Comparison of ENCODE assay signal across 17 cellular contexts in the genomic region with DNA sequence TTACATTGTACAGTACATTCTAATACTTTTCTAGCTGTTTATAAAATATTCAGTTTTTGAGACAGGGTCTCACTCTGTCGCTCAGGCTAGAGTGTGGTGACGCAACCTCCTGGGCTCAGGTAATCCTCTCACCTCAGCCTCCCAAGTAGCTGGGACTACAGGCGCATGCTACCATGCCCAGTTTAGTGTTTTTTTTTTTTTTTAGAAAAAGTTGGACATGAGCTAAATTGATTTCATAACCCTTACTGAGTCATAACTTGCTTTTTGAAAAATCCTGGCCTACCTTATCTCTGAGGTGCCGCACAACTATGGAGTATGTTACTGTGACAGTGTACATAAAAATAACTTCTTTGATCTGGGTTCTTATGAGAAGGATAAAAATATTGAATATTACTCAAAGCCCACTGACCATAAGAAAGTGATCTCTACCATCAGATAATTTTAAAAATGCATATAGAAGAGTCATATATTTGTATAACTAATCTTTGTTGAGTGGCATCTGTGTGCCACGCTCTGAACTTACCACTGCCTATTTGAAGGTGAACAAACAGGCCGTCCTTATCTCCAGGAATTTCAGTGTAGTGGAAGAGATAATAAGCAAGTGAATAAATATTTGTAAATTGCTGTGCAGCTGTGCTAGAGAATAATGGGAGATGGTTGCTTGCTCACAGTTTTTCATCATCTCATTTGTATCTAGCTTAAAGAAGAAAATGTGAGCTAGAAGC.
DNase-seq lines count a peak whose midpoint lies in the region; ATAC-seq, FAIRE-seq and TF ChIP-seq lines count a peak whose summit lies in the region.
"Had no signal": no experiment of that assay in that cellular context is flagged by ENCODE, and none has a peak within 500 bp of the region (broad histone marks: within the 10 kb centered on the region; RNA-seq: fewer than 3 reads in every experiment).

No MANE protein-coding gene starts in this region.

- 57% methylated on average over 6 of the region's 6 CpGs for WGBS in A549 (ENCODE audit: missing lambda C conversion rate)
- WGBS in pancreas, 2 donors, result 48 to 49% methylated on average over 6 of the region's 6 CpGs
- 64 to 95% methylated on average over 6 of the region's 6 CpGs for WGBS in gastroesophageal sphincter (ENCODE audit: low coverage in 1 of 2), 2 donors

- TF ChIP-seq EP300 in A549 (IDR thresholded peaks at IDR 0.05) (peak in 1 of 2 experiments; percentile 26; a peak in 1 of 5 replicates), gastroesophageal sphincter (IDR thresholded peaks at IDR 0.05) (no peak)

- peak; percentile 13 to 48 for DNase-seq in A549 (ENCODE audit: low read depth in 1 of 2, low spot score in 1 of 2)
- DNase-seq in fibroblast of pulmonary artery (ENCODE audit: low read depth), result peak; percentile 42
- DNase-seq in pancreas, result peak in 1 of 6 donors; percentile 14
- no peak for DNase-seq in G401 (ENCODE audit: low spot score)
- DNase-seq in NOMO-1 treated with dmso at 0.1 percent for 144 hours (lab: John Stamatoyannopoulos, UW; ENCODE audit: unreplicated experiment), result no peak
- DNase-seq: DMS153; NCI-H187; NCI-H446 treated with DMSO at 0.1 percent for 48 hours; NK-92 treated with Interleukin-12 subunit alpha and Interleukin-12 subunit beta, amount 100 ng/mL, for 24 hours; RPMI8226; SIG-M5 had no signal

- peak; percentile 84 to 86 for ATAC-seq in A549
- peak; percentile 92 to 96 (median 94) for ATAC-seq in pancreas
- ATAC-seq in gastroesophageal sphincter, result no peak

- H3K36me3 ChIP-seq in pancreas (no peaks in the 10 kb centered on the region), gastroesophageal sphincter (no peaks in the 10 kb centered on the region)
- H3K36me3 ChIP-seq: HAP-1 had no signal

- in situ Hi-C loops in G401 (cut with HindIII; ENCODE audit: low sequenced_read_pairs), result no loop called here

- no peak for TF ChIP-seq POLR2A in A549 (IDR thresholded peaks at IDR 0.05; ENCODE audit: low read length)
- TF ChIP-seq POLR2A in gastroesophageal sphincter (IDR thresholded peaks at IDR 0.05), result no peak

- H3K27ac ChIP-seq in A549, result peak overlapping the region; percentile 23 to 62; a peak in 4 of 6 replicates
- H3K27ac ChIP-seq in VCaP, result peak overlapping the region; percentile 44
- peak overlapping the region in 2 of 4 donors; percentile 54 to 57 for H3K27ac ChIP-seq in pancreas
- no peak overlapping the region for H3K27ac ChIP-seq in gastroesophageal sphincter
- H3K27ac ChIP-seq: C4-2B had no signal

- no peak for TF ChIP-seq RAD21 in A549 (conservative IDR thresholded peaks at IDR 0.05 in 1 of 2, IDR thresholded peaks at IDR 0.05 in 1 of 2)

- CTCF ChIA-PET in A549 (lab: Yijun Ruan, JAX), result interaction anchor here (0.7 to 1.1 kb wide), 2 partner anchors 41 to 496 kb away, joined by 3 to 4 read pairs; no protein-coding TSS in a partner anchor

- 0 out of 3 replicates have a peak, but pooled peaks cover 4% of the 10 kb centered on the region for H3K9me3 ChIP-seq in A549
- no peaks in the 10 kb centered on the region for H3K9me3 ChIP-seq in pancreas
- H3K9me3 ChIP-seq in gastroesophageal sphincter, result no peaks in the 10 kb centered on the region

- H3K4me2 ChIP-seq in A549, result peak overlapping the region; percentile 54

- intact Hi-C loops in pancreas (cut with DNase I), result no loop called here

- H3K4me3 ChIP-seq in A549, result no peak overlapping the region
- H3K4me3 ChIP-seq in fibroblast of pulmonary artery (replicated peaks; ENCODE audit: low read depth, low read length), result no peak overlapping the region
- no peak overlapping the region for H3K4me3 ChIP-seq in pancreas
- no peak overlapping the region for H3K4me3 ChIP-seq in gastroesophageal sphincter
- H3K4me3 ChIP-seq: HAP-1 had no signal

- H3K4me1 ChIP-seq in A549, result peaks cover 23% of the 10 kb centered on the region
- peaks cover 9 to 19% (median 15%) of the 10 kb centered on the region in 3 donors for H3K4me1 ChIP-seq in pancreas
- peaks cover 0 to 25% (median 0%) of the 10 kb centered on the region in 3 donors for H3K4me1 ChIP-seq in gastroesophageal sphincter
- H3K4me1 ChIP-seq: HAP-1 had no signal

- TF ChIP-seq CTCF in A549 (IDR thresholded peaks at IDR 0.05) (no peak), VCaP (conservative IDR thresholded peaks at IDR 0.05) (no peak), fibroblast of pulmonary artery (IDR thresholded peaks at IDR 0.05; ENCODE audit: low read length, missing control alignments) (no peak), pancreas (IDR thresholded peaks at IDR 0.05) (no peak), gastroesophageal sphincter (IDR thresholded peaks at IDR 0.05) (no peak)

- no peaks in the 10 kb centered on the region for H3K27me3 ChIP-seq in pancreas
- H3K27me3 ChIP-seq in gastroesophageal sphincter, result no peaks in the 10 kb centered on the region

- FAIRE-seq in A549 (lab: Jason Lieb, UNC) (no peak), pancreas (lab: Jason Lieb, UNC) (no peak)
- FAIRE-seq: A204.1, HTR-8/SVneo had no signal

- POLR2A ChIA-PET in A549 (lab: Yijun Ruan, JAX), result no interaction called here

TF ChIP-seq in A549, 52 proteins besides CTCF, POLR2A, EP300 and RAD21:
- TF ChIP-seq ZSCAN20 (CRISPR knock-in tag; IDR thresholded peaks at IDR 0.05) (no peak), GATA3 (IDR thresholded peaks at IDR 0.05; ENCODE audit: borderline replicate concordance) (peak; percentile 63; the same call in 1 of the 2 replicates), JUN (IDR thresholded peaks at IDR 0.05) (0 out of 5 replicates have a peak, but pooled peaks of 1 of the 2 experiments have one; percentile 18), CEBPB (IDR thresholded peaks at IDR 0.05) (peak; percentile 57 to 63; a peak in 3 of 4 replicates), BCL3 (IDR thresholded peaks at IDR 0.05) (0 out of 3 replicates have a peak, but pooled peaks have one; percentile 21), FOSL2 (IDR thresholded peaks at IDR 0.05) (peak; percentile 58; the same call in 1 of the 2 replicates), FOSL2 (CRISPR knock-in tag; IDR thresholded peaks at IDR 0.05) (peak; percentile 60), EHF (CRISPR knock-in tag; IDR thresholded peaks at IDR 0.05) (no peak)

Comparison
In these comparisons a context has a peak if more than half of its experiments do, and no peak if none do; other contexts are left out.
1. DNase-seq: peak in A549 (2 of 2) and fibroblast of pulmonary artery (single experiment); none in G401 (single experiment) and NOMO-1 treated with dmso at 0.1 percent for 144 hours (single experiment).
2. H3K27ac ChIP-seq: peak in A549 (2 of 2) and VCaP (single experiment); none in gastroesophageal sphincter (0 of 4).